8 cellular contexts compared by ENCODE assay signal in genomic region chr3:98778852-98779379, GRCh38. TPM values are rescaled to one million over a fixed set of nuclear protein-coding genes. Genes with fewer than 3 reads are reported as not detected.
DNase-seq lines count a peak whose midpoint lies in the region; ATAC-seq and TF ChIP-seq lines count a peak whose summit lies in the region.

No MANE protein-coding gene starts in this region.

- no peaks in the 10 kb centered on the region for H3K9me3 ChIP-seq in muscle layer of duodenum (ENCODE audit: control insufficient read depth in 1 of 2, low read length in 2 of 2)
- H3K9me3 ChIP-seq in effector memory CD4-positive, alpha-beta T cell (ENCODE audit: control insufficient read depth, low read length): no peaks in the 10 kb centered on the region

- no peak for ATAC-seq in HG03469 (IDR thresholded peaks at IDR 0.05; ENCODE audit: unreplicated experiment)

- H3K4me1 ChIP-seq in muscle layer of duodenum (ENCODE audit: control insufficient read depth in 1 of 2, insufficient read depth in 2 of 2, low read length in 2 of 2): no peaks in the 10 kb centered on the region
- H3K4me1 ChIP-seq in effector memory CD4-positive, alpha-beta T cell (ENCODE audit: control insufficient read depth, insufficient read depth, low read length, poor library complexity, severe bottlenecking): no peaks in the 10 kb centered on the region

- H3K27ac ChIP-seq in coronary artery (peak overlapping the region; percentile 29 to 66), muscle layer of duodenum (ENCODE audit: low read length) (peak overlapping the region; percentile 19)
- H3K27ac ChIP-seq in effector memory CD4-positive, alpha-beta T cell (ENCODE audit: insufficient read depth, low read length, poor library complexity, severe bottlenecking): no peak overlapping the region

- no peaks in the 10 kb centered on the region for H3K27me3 ChIP-seq in muscle layer of duodenum (ENCODE audit: low read depth, low read length)
- no peaks in the 10 kb centered on the region for H3K27me3 ChIP-seq in effector memory CD4-positive, alpha-beta T cell (replicated peaks; ENCODE audit: control insufficient read depth, insufficient read depth, low read length, poor library complexity, severe bottlenecking)

- H3K36me3 ChIP-seq in muscle layer of duodenum (ENCODE audit: control insufficient read depth in 1 of 2, insufficient read depth in 2 of 2, low read length in 2 of 2): peaks cover 0 to 14% of the 10 kb centered on the region in 2 donors
- H3K36me3 ChIP-seq in effector memory CD4-positive, alpha-beta T cell (ENCODE audit: control insufficient read depth, insufficient read depth, low read length): no peaks in the 10 kb centered on the region

- H3K4me3 ChIP-seq in coronary artery: no peak overlapping the region
- no peak overlapping the region for H3K4me3 ChIP-seq in muscle layer of duodenum (ENCODE audit: low read depth in 1 of 2, low read length in 2 of 2)
- H3K4me3 ChIP-seq in effector memory CD4-positive, alpha-beta T cell (ENCODE audit: insufficient read depth, low read depth, low read length, poor library complexity, severe bottlenecking): no peak overlapping the region

- no peak for TF ChIP-seq CTCF in coronary artery (IDR thresholded peaks at IDR 0.05)

- DNase-seq in AG20443 (ENCODE audit: low spot score) (peak; percentile 50), M059J (ENCODE audit: low read depth) (peak; percentile 93), coronary artery (ENCODE audit: low spot score) (no peak), D341Med (ENCODE audit: low spot score) (no peak), NCI-H1694 (lab: John Stamatoyannopoulos, UW) (no peak)
- DNase-seq in effector memory CD4-positive, alpha-beta T cell: no peak

RNA-seq across cellular contexts. Expression of gene ST3GAL6, which starts 15.8 kb away (rescaled TPM):
- total RNA-seq in M059J (2014; rRNA removed; shearing (Covaris generic)): 11.6 and 19.4 TPM in 2 replicates

Comparison
In these comparisons a context has a peak if more than half of its experiments do, and no peak if none do; other contexts are left out.
1. DNase-seq: peak in AG20443 (single experiment) and M059J (single experiment); none in coronary artery (single experiment), D341Med (single experiment), NCI-H1694 (single experiment) and effector memory CD4-positive, alpha-beta T cell (0 of 3).